Comparison of ENCODE assay signal across 27 cellular contexts in the genomic region with DNA sequence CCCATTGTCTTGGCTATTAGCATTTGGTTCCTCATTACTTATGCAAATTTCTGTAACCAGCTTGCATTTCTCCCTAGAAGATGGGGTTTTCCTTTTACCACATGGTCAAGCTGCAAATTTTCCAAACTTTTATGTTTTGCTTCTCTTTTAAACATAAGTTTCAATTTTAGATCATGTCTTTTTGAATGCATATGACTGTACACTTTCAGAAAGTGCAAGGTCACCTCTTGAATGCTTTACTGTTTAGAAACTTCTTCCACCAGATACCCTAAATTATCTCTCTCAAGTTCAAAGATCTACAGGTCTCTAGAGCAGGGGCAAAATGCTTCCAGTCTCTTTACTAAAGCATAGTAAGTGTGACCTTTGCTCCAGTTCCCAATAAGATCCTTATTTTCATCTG.
"Had no signal": no experiment of that assay in that cellular context is flagged by ENCODE, and none has a peak within 500 bp of the region (broad histone marks: within the 10 kb centered on the region; RNA-seq: fewer than 3 reads in every experiment).

No MANE protein-coding gene starts in this region.

- H3K9me3 ChIP-seq: testis, thoracic aorta, thyroid gland, upper lobe of right lung, uterus, vagina had no signal

- H3K4me3 ChIP-seq: stomach, suprapubic skin, testis, thoracic aorta, thyroid gland, tibial artery, tibial nerve, transverse colon, upper lobe of left lung, upper lobe of right lung, uterus, vagina had no signal

- DNase-seq: stimulated activated CD4-positive, alpha-beta T cell treated with anti-CD3 and anti-CD28 coated beads, Interleukin-2, amount 100 ng/mL, for 48 hours; stimulated activated CD4-positive, alpha-beta T cell treated with anti-CD3 and anti-CD28 coated beads, Interleukin-4, amount 100 ng/mL, for 1 hour; stimulated activated CD4-positive, alpha-beta T cell treated with anti-CD3 and anti-CD28 coated beads, Interleukin-4, amount 100 ng/mL, for 24 hours; stimulated activated CD4-positive, alpha-beta T cell treated with anti-CD3 and anti-CD28 coated beads, Interleukin-4, amount 100 ng/mL, for 4 hours; stimulated activated CD8-positive, alpha-beta memory T cell treated with anti-CD3 and anti-CD28 coated beads, Interleukin-4, amount 100 ng/mL, for 48 hours; stimulated activated naive B cell treated with anti-CD40 and anti-IgM and Interleukin-4, amounts not matched to agents 10 μg/mL and 1 μg/mL and 100 μg/mL, for 72 hours; stimulated activated naive CD4-positive, alpha-beta T cell; stimulated activated naive CD4-positive, alpha-beta T cell treated with Interleukin-2 at 50 U/mL for 16 hours; stimulated activated naive CD8-positive, alpha-beta T cell treated with anti-CD3 and anti-CD28 coated beads, Interleukin-15, amount 100 ng/mL, for 72 hours; stimulated activated naive CD8-positive, alpha-beta T cell treated with anti-CD3 and anti-CD28 coated beads, Interleukin-15, Interleukin-2, amounts not matched to agents 100 U/mL and 50 U/mL, for 24 hours; stomach; substantia nigra; testis; thyroid gland; tibial artery; transverse colon; trophoblast cell; upper lobe of left lung; upper lobe of right lung; uterus had no signal

- H3K36me3 ChIP-seq: stomach, suprapubic skin, thoracic aorta, thyroid gland, tibial artery, tibial nerve, transverse colon, upper lobe of left lung, upper lobe of right lung, uterus, vagina had no signal

- H3K27me3 ChIP-seq: stomach, suprapubic skin, testis, thyroid gland, tibial artery, tibial nerve, transverse colon, upper lobe of left lung, upper lobe of right lung, uterus, vagina had no signal

- H3K4me1 ChIP-seq: stomach, suprapubic skin, testis, thyroid gland, tibial artery, tibial nerve, transverse colon, upper lobe of left lung, upper lobe of right lung, uterus, vagina had no signal

- ATAC-seq: stimulated activated effector memory CD8-positive, alpha-beta T cell treated with anti-CD3 and anti-CD28 coated beads, Interleukin-12 subunit alpha, Interleukin-12 subunit beta, amount 100 ng/mL, for 72 hours; stimulated activated memory B cell treated with anti-CD40 and anti-IgM and Interleukin-4, amounts not matched to agents 10 μg/mL and 1 μg/mL and 100 μg/mL, for 72 hours; stimulated activated naive B cell treated with anti-CD40 and anti-IgM and Interleukin-4, amounts not matched to agents 10 μg/mL and 1 μg/mL and 100 μg/mL, for 72 hours; stimulated activated naive CD8-positive, alpha-beta T cell treated with anti-CD3 and anti-CD28 coated beads, Interleukin-15, amount 100 ng/mL, for 72 hours; stimulated activated naive CD8-positive, alpha-beta T cell treated with anti-CD3 and anti-CD28 coated beads, Interleukin-15, Interleukin-2, amounts not matched to agents 100 U/mL and 50 U/mL, for 24 hours; upper lobe of right lung had no signal

- H3K27ac ChIP-seq: stomach, suprapubic skin, testis, thoracic aorta, thyroid gland, tibial artery, tibial nerve, transverse colon, upper lobe of left lung, upper lobe of right lung, uterus, vagina had no signal

- FAIRE-seq: urothelium cell line had no signal
